ENCODE assay signal across 17 cellular contexts in genomic region chr1:63498106-63498505, GRCh38. TPM values are rescaled to one million over a fixed set of nuclear protein-coding genes. Genes with fewer than 3 reads are reported as not detected.
DNase-seq lines count a peak whose midpoint lies in the region; ATAC-seq, FAIRE-seq and TF ChIP-seq lines count a peak whose summit lies in the region.
"Had no signal": no experiment of that assay in that cellular context is flagged by ENCODE, and none has a peak within 500 bp of the region (broad histone marks: within the 10 kb centered on the region; RNA-seq: fewer than 3 reads in every experiment).

No MANE protein-coding gene starts in this region.

- H3K27me3 ChIP-seq in RWPE2 (ENCODE audit: insufficient read depth, poor library complexity, severe bottlenecking) (no peaks in the 10 kb centered on the region), prostate gland (replicated peaks; ENCODE audit: insufficient read depth) (no peaks in the 10 kb centered on the region)
- H3K27me3 ChIP-seq: BLaER1 had no signal

- no peaks in the 10 kb centered on the region for H3K27me3 Mint-ChIP-seq in chondrocyte (ENCODE audit: low read depth)
- H3K27me3 Mint-ChIP-seq: CD4-positive, alpha-beta memory T cell had no signal

- peaks cover 17% of the 10 kb centered on the region for H3K36me3 ChIP-seq in RWPE2 (ENCODE audit: low read depth)
- no peaks in the 10 kb centered on the region for H3K36me3 ChIP-seq in prostate gland

- no peak for TF ChIP-seq POLR2A in prostate gland (IDR thresholded peaks at IDR 0.05)

- intact Hi-C loops in prostate gland (cut with DNase I) = no loop called here

- peak; percentile 37 for FAIRE-seq in G401.6 (lab: Jason Lieb, UNC)
- FAIRE-seq in endometrium (lab: Jason Lieb, UNC) = peak; percentile 37

- TF ChIP-seq CTCF in RWPE2 (IDR thresholded peaks at IDR 0.05; ENCODE audit: poor library complexity, severe bottlenecking) (no peak), prostate gland (IDR thresholded peaks at IDR 0.05) (no peak), chondrocyte (IDR thresholded peaks at IDR 0.05) (no peak)

- H3K4me1 ChIP-seq in RWPE2 (ENCODE audit: insufficient read depth, poor library complexity, severe bottlenecking) (peaks cover 11% of the 10 kb centered on the region), prostate gland (replicated peaks) (no peaks in the 10 kb centered on the region)
- H3K4me1 ChIP-seq: BLaER1 had no signal

- no peaks in the 10 kb centered on the region for H3K36me3 Mint-ChIP-seq in chondrocyte (ENCODE audit: low read depth)

- WGBS in prostate gland = 94% methylated on average over 1 of the region's 1 CpG

- H3K27ac ChIP-seq in RWPE2 (ENCODE audit: poor library complexity, severe bottlenecking) = peak overlapping the region; percentile 4
- H3K27ac ChIP-seq in prostate gland = no peak overlapping the region
- H3K27ac ChIP-seq: BLaER1, HL-60 had no signal

- no peak overlapping the region for H3K4me3 Mint-ChIP-seq in chondrocyte (ENCODE audit: unreplicated experiment)
- H3K4me3 Mint-ChIP-seq: CD14-positive monocyte; CD4-positive, alpha-beta memory T cell; GM23338 had no signal

- no peak overlapping the region for H3K4me3 ChIP-seq in RWPE2 (ENCODE audit: severe bottlenecking)
- H3K4me3 ChIP-seq in prostate gland = no peak overlapping the region
- H3K4me3 ChIP-seq: BLaER1, GM23338 had no signal

- H3K9me3 ChIP-seq in RWPE2 (ENCODE audit: severe bottlenecking) (no peaks in the 10 kb centered on the region), prostate gland (no peaks in the 10 kb centered on the region)
- H3K9me3 ChIP-seq: BLaER1 had no signal

- DNase-seq in RWPE2 (ENCODE audit: low spot score) (no peak), prostate gland (ENCODE audit: low spot score) (peak; percentile 14), chondrocyte (ENCODE audit: low spot score) (no peak), NCI-H510A treated with DMSO at 0.1 percent for 48 hours (lab: John Stamatoyannopoulos, UW) (no peak)
- DNase-seq in stimulated activated CD4-positive, alpha-beta T cell treated with anti-CD3 and anti-CD28 coated beads, Interleukin-4, amount 100 ng/mL, for 24 hours = no peak
- DNase-seq: 8988T; CD4-positive, alpha-beta memory T cell; DMS153; DMS79; GF-D8; HCEC 1CT had no signal

- H3K9me3 Mint-ChIP-seq in chondrocyte (ENCODE audit: low read depth) = peaks cover 7% of the 10 kb centered on the region

- H3K4me1 Mint-ChIP-seq in chondrocyte (ENCODE audit: low read depth) = no peaks in the 10 kb centered on the region
- H3K4me1 Mint-ChIP-seq: GM23338 had no signal

- H3K27ac Mint-ChIP-seq in chondrocyte (ENCODE audit: unreplicated experiment) = no peak overlapping the region
- H3K27ac Mint-ChIP-seq: CD14-positive monocyte; CD4-positive, alpha-beta memory T cell; GM23338 had no signal

- ATAC-seq in RWPE2 (ENCODE audit: low read depth) = no peak
- ATAC-seq: GM23338 had no signal

RNA-seq across cellular contexts. Expression of gene ITGB3BP, which starts 24.9 kb away (rescaled TPM):
- 10 to 100 TPM in 1 of 2 donors, 1 to 10 TPM in 1; 7.4 to 16.1 TPM for total RNA-seq in prostate gland
- 12.7 to 19.7 TPM (median 15.6 TPM) in 3 replicates for total RNA-seq in chondrocyte

RNA-seq across cellular contexts. Expression of gene EFCAB7, which starts 25.2 kb away (rescaled TPM):
- 10 to 100 TPM in 1 of 2 donors, 1 to 10 TPM in 1; 9.8 to 11.6 TPM for total RNA-seq in prostate gland
- 3.8 to 8.9 TPM (median 4.1 TPM) in 3 replicates for total RNA-seq in chondrocyte
